ENCODE assay signal across 20 cellular contexts in the genomic region with DNA sequence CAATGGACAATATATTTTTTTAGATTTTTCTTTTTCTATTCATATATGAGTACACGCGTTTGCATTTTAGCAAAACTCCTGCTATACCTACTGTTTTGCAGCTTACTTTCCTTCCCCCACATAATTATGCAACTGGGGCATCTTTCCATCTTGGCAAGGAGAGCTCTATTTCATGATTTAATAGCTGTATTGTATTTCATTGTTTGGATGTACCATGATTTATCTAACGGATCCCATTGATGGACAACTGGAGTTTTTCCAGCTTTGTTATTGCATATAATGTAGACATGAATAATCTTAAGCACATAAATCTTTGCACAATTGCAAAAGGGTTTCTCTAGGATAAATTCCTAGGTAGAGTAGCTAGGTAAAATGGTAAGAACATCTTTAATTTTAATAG.
"Had no signal": no experiment of that assay in that cellular context is flagged by ENCODE, and none has a peak within 500 bp of the region (broad histone marks: within the 10 kb centered on the region; RNA-seq: fewer than 3 reads in every experiment).

No MANE protein-coding gene starts in this region.

- H3K4me3 ChIP-seq: left lung, right lobe of liver, thoracic aorta, uterus had no signal

- H3K27me3 Mint-ChIP-seq: activated naive CD4-positive, alpha-beta T cell treated with anti-CD3 and anti-CD28 coated beads, Interleukin-2, amount 10 ng/mL, durations not matched to agents 7 days and 5 days; stimulated activated naive CD8-positive, alpha-beta T cell treated with anti-CD3 and anti-CD28 coated beads, Interleukin-15, Interleukin-2, amounts not matched to agents 100 ng/mL and 50 ng/mL, for 24 hours had no signal

- DNase-seq: activated CD4-positive, alpha-beta T cell treated with anti-CD3 and anti-CD28 coated beads for 48 hours; activated CD4-positive, alpha-beta T cell treated with anti-CD3 and anti-CD28 coated beads, Interleukin-2, amount 50 U/mL, for 48 hours; activated CD8-positive, alpha-beta memory T cell treated with anti-CD3 and anti-CD28 coated beads for 24 hours; activated effector memory CD4-positive, alpha-beta T cell treated with anti-CD3 and anti-CD28 coated beads, Interleukin-2, amount 50 U/mL, for 16 hours; activated naive CD4-positive, alpha-beta T cell treated with anti-CD3 and anti-CD28 coated beads, Interleukin-2, amount 10 ng/mL, durations not matched to agents 7 days and 5 days; activated T-cell treated with anti-CD3 and anti-CD28 coated beads, Interleukin-2, amount 50 U/mL, for 1 hour; amygdala; caudate nucleus; left lung; mesendoderm; right lobe of liver; stimulated activated CD4-positive, alpha-beta T cell treated with anti-CD3 and anti-CD28 coated beads, Interleukin-2, amount 100 ng/mL, for 48 hours; uterus had no signal

- H3K4me3 Mint-ChIP-seq: activated naive CD4-positive, alpha-beta T cell treated with anti-CD3 and anti-CD28 coated beads, Interleukin-2, amount 10 ng/mL, durations not matched to agents 7 days and 5 days; activated T-helper 1 cell treated with anti-CD3 and anti-CD28 coated beads, Interleukin-12 subunit alpha, Interleukin-12 subunit beta, Interleukin-2, Interleukin-4 antibody, amounts not matched to agents 30 ng/mL and 10 ng/mL and 1 ng/mL, durations not matched to agents 14 hours and 24 hours and 36 hours; endodermal cell; nephron; stimulated activated naive CD8-positive, alpha-beta T cell treated with anti-CD3 and anti-CD28 coated beads, Interleukin-15, Interleukin-2, amounts not matched to agents 100 ng/mL and 50 ng/mL, for 24 hours had no signal

- H3K36me3 ChIP-seq: left lung, lower lobe of right lung, right lobe of liver, thoracic aorta, uterus had no signal

- H3K9me3 ChIP-seq: lower lobe of right lung, right lobe of liver, thoracic aorta, uterus had no signal

- H3K4me1 ChIP-seq: right lobe of liver, uterus had no signal

- H3K27me3 ChIP-seq: left lung, right lobe of liver, uterus had no signal

- H3K27ac ChIP-seq: right lobe of liver, uterus, VCaP had no signal

- H3K27ac Mint-ChIP-seq: activated naive CD4-positive, alpha-beta T cell treated with anti-CD3 and anti-CD28 coated beads, Interleukin-2, amount 10 ng/mL, durations not matched to agents 7 days and 5 days; activated T-helper 1 cell treated with anti-CD3 and anti-CD28 coated beads, Interleukin-12 subunit alpha, Interleukin-12 subunit beta, Interleukin-2, Interleukin-4 antibody, amounts not matched to agents 30 ng/mL and 10 ng/mL and 1 ng/mL, durations not matched to agents 14 hours and 24 hours and 36 hours; nephron; stimulated activated naive CD8-positive, alpha-beta T cell treated with anti-CD3 and anti-CD28 coated beads, Interleukin-15, Interleukin-2, amounts not matched to agents 100 ng/mL and 50 ng/mL, for 24 hours had no signal
